In the genomic region with DNA sequence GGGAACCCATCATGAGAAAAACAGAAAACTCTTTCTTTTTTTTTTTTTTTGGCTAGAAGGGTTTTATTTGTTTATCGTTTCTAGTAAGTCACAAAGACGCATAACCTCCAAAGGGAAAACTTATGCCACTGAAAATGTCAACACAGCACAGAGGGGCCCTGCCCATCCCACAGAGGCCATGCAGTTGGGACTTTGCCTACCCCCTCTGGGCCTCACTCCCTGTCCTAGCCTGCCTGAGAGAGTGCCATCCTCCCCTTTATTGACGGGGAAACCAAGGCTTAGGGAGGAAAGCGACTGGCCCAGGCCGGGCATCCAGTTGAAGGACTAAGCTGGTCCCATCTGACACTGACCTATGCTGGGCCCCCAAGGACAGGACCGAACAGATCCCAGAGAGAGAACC, we compare ENCODE assay signal across 14 cellular contexts.
DNase-seq lines count a peak whose midpoint lies in the region; TF ChIP-seq lines count a peak whose summit lies in the region.
"Had no signal": no experiment of that assay in that cellular context is flagged by ENCODE, and none has a peak within 500 bp of the region (broad histone marks: within the 10 kb centered on the region; RNA-seq: fewer than 3 reads in every experiment).

No MANE protein-coding gene starts in this region.

- WGBS in neuronal stem cell (ENCODE audit: extremely low coverage in 2 of 2, insufficient read length in 2 of 2, insufficient replicate concordance in 1 of 2), 2 donors, result no CpG with 5 or more reads among the region's 6 CpGs

- H3K4me3 ChIP-seq in Caco-2 (ENCODE audit: low read depth, low read length) (no peak overlapping the region), dorsolateral prefrontal cortex (no peak overlapping the region), neuronal stem cell (ENCODE audit: low read length in 2 of 2) (no peak overlapping the region), SJCRH30 (no peak overlapping the region)
- H3K4me3 ChIP-seq: PC-9 had no signal

- H3K27ac ChIP-seq in dorsolateral prefrontal cortex (peak overlapping the region in 48 of 59 donors; percentile 19 to 89 (median 70)), neuronal stem cell (replicated peaks; ENCODE audit: low read length) (no peak overlapping the region), SJCRH30 (no peak overlapping the region)
- H3K27ac ChIP-seq: PC-9 had no signal

- peak overlapping the region; percentile 27 for H3K27ac Mint-ChIP-seq in Caco-2 (ENCODE audit: unreplicated experiment)
- H3K27ac Mint-ChIP-seq: CD8-positive, alpha-beta T cell had no signal

- H2BK120ac ChIP-seq in neuronal stem cell (ENCODE audit: low read depth, low read length), result no peak overlapping the region

- H3K4me3 Mint-ChIP-seq in Caco-2 (ENCODE audit: unreplicated experiment), result no peak overlapping the region
- H3K4me3 Mint-ChIP-seq: CD8-positive, alpha-beta T cell; H9 had no signal

- no peak overlapping the region for H3K23ac ChIP-seq in neuronal stem cell (ENCODE audit: low read depth, low read length, poor library complexity)

- H3K27me3 ChIP-seq in Caco-2 (replicated peaks; ENCODE audit: control insufficient read depth, insufficient read depth, low read length) (no peaks in the 10 kb centered on the region), dorsolateral prefrontal cortex (no peaks in the 10 kb centered on the region), neuronal stem cell (ENCODE audit: control insufficient read depth in 3 of 3, insufficient read depth in 3 of 3, low read depth in 1 of 3, low read length in 3 of 3) (no peaks in the 10 kb centered on the region), SJCRH30 (no peaks in the 10 kb centered on the region)

- peaks cover 33% of the 10 kb centered on the region for H3K79me1 ChIP-seq in neuronal stem cell (ENCODE audit: low read depth, low read length)

- H4K8ac ChIP-seq in neuronal stem cell (ENCODE audit: low read depth, low read length), result no peak overlapping the region

- no peak overlapping the region for H3K4me2 ChIP-seq in neuronal stem cell (ENCODE audit: insufficient read depth, low read length, poor library complexity, severe bottlenecking)
- H3K4me2 ChIP-seq: PC-9 had no signal

- no peak overlapping the region for H2BK15ac ChIP-seq in neuronal stem cell (ENCODE audit: low read length)

- CTCF ChIA-PET in Caco-2 (lab: Charles Lee), result interaction anchor here (0.7 kb wide), 1 partner anchor 27 kb away, joined by 3 read pairs; no protein-coding TSS in a partner anchor

- H3K36me3 ChIP-seq in Caco-2 (ENCODE audit: control insufficient read depth, insufficient read depth, low read length) (no peaks in the 10 kb centered on the region; the same call in none of the 2 replicates), neuronal stem cell (replicated peaks in 1 of 2; ENCODE audit: control insufficient read depth in 2 of 2, insufficient read depth in 2 of 2, low read length in 2 of 2) (peaks cover 0 to 6% of the 10 kb centered on the region in 2 donors), SJCRH30 (peaks cover 3% of the 10 kb centered on the region; the same call in 1 of the 2 replicates)

- H3K9ac ChIP-seq in neuronal stem cell (ENCODE audit: low read depth, low read length, poor library complexity), result no peak overlapping the region

- BruUV-seq in Caco-2 (replicated peaks; lab: Mats Ljungman, UMichigan), result no TSS peak

- H2AFZ ChIP-seq in neuronal stem cell (ENCODE audit: low read length), result no peak overlapping the region
- H2AFZ ChIP-seq: PC-9 had no signal

- H3K14ac ChIP-seq in neuronal stem cell (ENCODE audit: low read length), result no peak overlapping the region

- peaks cover 19% of the 10 kb centered on the region for H3K36me3 Mint-ChIP-seq in Caco-2 (ENCODE audit: insufficient read depth, unreplicated experiment)
- H3K36me3 Mint-ChIP-seq: CD8-positive, alpha-beta T cell had no signal

- peak overlapping the region; percentile 2 for H3K18ac ChIP-seq in neuronal stem cell (ENCODE audit: low read length)

- H3K4me1 ChIP-seq in Caco-2, result no peaks in the 10 kb centered on the region
- H3K4me1 ChIP-seq in neuronal stem cell (ENCODE audit: control insufficient read depth in 2 of 2, insufficient read depth in 1 of 2, low read depth in 1 of 2, low read length in 2 of 2), result peaks cover 34 to 45% of the 10 kb centered on the region in 2 donors
- H3K4me1 ChIP-seq in SJCRH30, result peaks cover 12% of the 10 kb centered on the region

- peaks cover 14% of the 10 kb centered on the region for H3K4me1 Mint-ChIP-seq in Caco-2 (ENCODE audit: low read depth, unreplicated experiment)

- H3K27me3 Mint-ChIP-seq in Caco-2 (ENCODE audit: insufficient read depth, unreplicated experiment), result no peaks in the 10 kb centered on the region

- H3K9me3 ChIP-seq in Caco-2, result no peaks in the 10 kb centered on the region
- peaks cover 0 to 5% of the 10 kb centered on the region in 2 donors for H3K9me3 ChIP-seq in neuronal stem cell (replicated peaks in 1 of 2; ENCODE audit: control insufficient read depth in 2 of 2, insufficient read depth in 1 of 2, low read depth in 1 of 2, low read length in 2 of 2)
- H3K9me3 ChIP-seq in SJCRH30 (replicated peaks), result no peaks in the 10 kb centered on the region

- TF ChIP-seq CTCF in Caco-2 (IDR thresholded peaks at IDR 0.05; ENCODE audit: insufficient read depth in 1 of 2, low read depth in 1 of 2, low read length in 1 of 2, severe bottlenecking in 1 of 2, unreplicated experiment in 1 of 2), result no peak
- no peak for TF ChIP-seq CTCF in dorsolateral prefrontal cortex (IDR thresholded peaks at IDR 0.05 in 54 of 56, conservative IDR thresholded peaks at IDR 0.05 in 2 of 56; ENCODE audit: low read depth in 1 of 56, partially characterized antibody in 56 of 56)

- no peak overlapping the region for H3K4ac ChIP-seq in neuronal stem cell (ENCODE audit: low read length)

- no peak overlapping the region for H2BK5ac ChIP-seq in neuronal stem cell (ENCODE audit: low read length)

- H2BK12ac ChIP-seq in neuronal stem cell (ENCODE audit: low read length), result no peak overlapping the region

- no peaks in the 10 kb centered on the region for H3K9me3 Mint-ChIP-seq in Caco-2 (ENCODE audit: unreplicated experiment)
- H3K9me3 Mint-ChIP-seq: CD8-positive, alpha-beta T cell; H9 had no signal

- intact Hi-C loops in Caco-2 (cut with micrococcal nuclease; ENCODE audit: unreplicated experiment), result no loop called here
- intact Hi-C loops in dorsolateral prefrontal cortex (cut with DNase I), result loop anchor here in 1 of 2 donors (2.0 to 5.0 kb wide), 2 partner anchors 75 to 129 kb away; a partner anchor contains a TSS

- DNase-seq in AG08396 (ENCODE audit: low spot score) (peak; percentile 42), Caco-2 (no peak), dorsolateral prefrontal cortex (no peak), neuronal stem cell (ENCODE audit: low spot score) (no peak), SJCRH30 (no peak), NCI-H128 (lab: John Stamatoyannopoulos, UW; ENCODE audit: unreplicated experiment) (no peak), hypothalamus (lab: John Stamatoyannopoulos, UW) (no peak)
- DNase-seq: CD8-positive, alpha-beta T cell; H9; MM.1S; NCI-H1105; NCI-H187; NCI-H446; PC-9 had no signal

- H2AK5ac ChIP-seq in neuronal stem cell (ENCODE audit: low read depth, low read length), result no peak overlapping the region

- no peak overlapping the region for H4K91ac ChIP-seq in neuronal stem cell (ENCODE audit: low read depth, low read length, poor library complexity)

- POLR2A ChIA-PET in Caco-2 (lab: Charles Lee), result no interaction called here

Comparison
In these comparisons a context has a peak if more than half of its experiments do, and no peak if none do; other contexts are left out.
1. H3K27ac ChIP-seq: peak in dorsolateral prefrontal cortex (48 of 59); none in neuronal stem cell (single experiment) and SJCRH30 (single experiment).